15 cellular contexts compared by ENCODE assay signal in the genomic region with DNA sequence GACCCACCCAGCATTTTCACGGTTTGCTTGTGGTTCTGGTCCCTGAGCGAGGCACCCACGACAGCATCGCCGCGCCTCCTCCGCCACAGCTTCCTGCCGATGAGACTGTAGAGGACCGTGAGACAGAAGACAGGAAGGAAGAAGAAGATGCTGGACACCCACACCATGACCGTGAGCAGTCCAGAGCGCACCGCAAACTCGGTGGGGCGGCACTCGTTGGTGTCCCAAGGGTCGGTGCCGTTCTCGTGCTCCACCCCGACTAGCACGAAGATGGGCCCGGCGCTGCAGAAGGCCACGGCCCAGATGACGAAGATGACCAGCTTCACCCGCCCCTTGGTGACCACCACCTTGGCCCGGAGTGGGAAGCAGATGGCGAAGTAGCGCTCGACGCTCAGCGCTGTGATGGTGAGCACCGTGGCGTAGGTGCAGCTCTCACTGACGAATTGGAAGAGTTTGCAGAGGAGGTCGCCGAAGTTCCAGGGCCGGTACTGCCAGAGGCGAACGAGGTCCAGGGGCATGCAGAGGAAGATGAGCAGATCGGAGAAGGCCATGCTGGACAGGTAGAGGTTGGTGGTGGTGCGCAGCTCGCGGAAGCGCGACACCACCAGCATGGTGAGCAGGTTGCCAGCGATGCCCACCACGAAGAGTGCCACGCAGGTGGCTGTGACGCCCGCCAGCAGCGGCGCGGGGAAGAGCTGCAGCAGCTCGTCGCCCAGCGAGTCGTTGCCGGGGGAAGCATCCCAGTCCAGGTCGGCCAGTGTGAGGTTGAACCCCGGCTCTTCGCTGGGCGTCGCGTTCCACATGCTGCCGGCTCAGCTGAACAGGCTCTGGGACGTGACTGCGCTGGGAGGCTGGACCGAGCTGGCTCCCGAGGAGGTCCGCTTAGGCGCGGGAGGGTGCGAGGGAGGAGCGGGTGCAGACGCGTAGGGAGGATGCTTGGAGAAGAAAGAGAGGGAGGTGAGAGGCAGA. TPM values are rescaled to one million over a fixed set of nuclear protein-coding genes. Genes with fewer than 3 reads are reported as not detected.
A peak's percentile ranks its signal among the peaks of the same experiment; 100 is the strongest.
DNase-seq lines count a peak whose midpoint lies in the region; ATAC-seq and TF ChIP-seq lines count a peak whose summit lies in the region.
"Had no signal": no experiment of that assay in that cellular context is flagged by ENCODE, and none has a peak within 500 bp of the region (broad histone marks: within the 10 kb centered on the region; RNA-seq: fewer than 3 reads in every experiment).

A gene with protein sequence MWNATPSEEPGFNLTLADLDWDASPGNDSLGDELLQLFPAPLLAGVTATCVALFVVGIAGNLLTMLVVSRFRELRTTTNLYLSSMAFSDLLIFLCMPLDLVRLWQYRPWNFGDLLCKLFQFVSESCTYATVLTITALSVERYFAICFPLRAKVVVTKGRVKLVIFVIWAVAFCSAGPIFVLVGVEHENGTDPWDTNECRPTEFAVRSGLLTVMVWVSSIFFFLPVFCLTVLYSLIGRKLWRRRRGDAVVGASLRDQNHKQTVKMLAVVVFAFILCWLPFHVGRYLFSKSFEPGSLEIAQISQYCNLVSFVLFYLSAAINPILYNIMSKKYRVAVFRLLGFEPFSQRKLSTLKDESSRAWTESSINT (minus strand): TSS at position 846 of the 969 bp plus-strand sequence. CDS start 43 bp downstream, at position 803.

- H3K9me3 Mint-ChIP-seq in T-cell, result no peaks in the 10 kb centered on the region
- H3K9me3 Mint-ChIP-seq in HFFc6, result peaks cover 17% of the 10 kb centered on the region

- no peaks in the 10 kb centered on the region for H3K4me1 ChIP-seq in osteoblast (ENCODE audit: insufficient read depth, low read length)

- no peaks in the 10 kb centered on the region for H3K36me3 ChIP-seq in osteoblast (ENCODE audit: insufficient read depth, low read length)

- POLR2A ChIA-PET in T-cell (lab: Charles Lee), result no interaction called here

- H3K4me1 Mint-ChIP-seq in T-cell, result peaks cover 32 to 38% (median 36%) of the 10 kb centered on the region in 3 donors
- no peaks in the 10 kb centered on the region; the same call in 1 of the 2 replicates for H3K4me1 Mint-ChIP-seq in HFFc6 (ENCODE audit: low read depth)

- H3K27me3 Mint-ChIP-seq in T-cell, result peaks cover 64 to 70% of the 10 kb centered on the region in 2 donors
- H3K27me3 Mint-ChIP-seq in HFFc6 (ENCODE audit: insufficient read depth), result peaks cover 40% of the 10 kb centered on the region

- H3K36me3 Mint-ChIP-seq in T-cell (no peaks in the 10 kb centered on the region), HFFc6 (ENCODE audit: low read depth) (peaks cover 19% of the 10 kb centered on the region)

- H3K9me3 ChIP-seq in osteoblast (ENCODE audit: low read depth, low read length), result no peaks in the 10 kb centered on the region

- peaks cover 71% of the 10 kb centered on the region for H3K27me3 ChIP-seq in osteoblast (ENCODE audit: insufficient read depth, low read length)

- H4K20me1 ChIP-seq in osteoblast (ENCODE audit: insufficient read depth, low read length), result no peaks in the 10 kb centered on the region

- TF ChIP-seq CTCF in osteoblast (IDR thresholded peaks at IDR 0.05; ENCODE audit: extremely low read depth, low read depth, low read length), result no peak
- TF ChIP-seq CTCF in HFFc6 (IDR thresholded peaks at IDR 0.05), result no peak

- ATAC-seq in T-cell (replicated peaks in 1 of 4) (peak; percentile 27 to 55 (median 54)), GM21528 (IDR thresholded peaks at IDR 0.05; ENCODE audit: low FRiP score, unreplicated experiment) (no peak), HG03354 (IDR thresholded peaks at IDR 0.05; ENCODE audit: poor library complexity, severe bottlenecking, unreplicated experiment) (no peak)

- no peak within 1 kb of the TSS for H3K4me3 ChIP-seq in osteoblast (ENCODE audit: insufficient read depth, low read length)

- H3K79me2 ChIP-seq in osteoblast (ENCODE audit: insufficient read depth, low read length), result no peaks in the 10 kb centered on the region

- H3K27ac Mint-ChIP-seq in T-cell (peak within 1 kb of the TSS in 1 of 2 donors; percentile 21), HFFc6 (no peak within 1 kb of the TSS)

- no peak within 1 kb of the TSS for H3K27ac ChIP-seq in osteoblast (ENCODE audit: low read depth, low read length)
- H3K27ac ChIP-seq: 22Rv1, GM23248 had no signal

- no peak within 1 kb of the TSS for H2AFZ ChIP-seq in osteoblast (ENCODE audit: low read length)
- H2AFZ ChIP-seq: GM23248 had no signal

- peak within 1 kb of the TSS; percentile 56 to 74 (median 71) for H3K4me3 Mint-ChIP-seq in T-cell
- no peak within 1 kb of the TSS for H3K4me3 Mint-ChIP-seq in HFFc6

- CTCF ChIA-PET in T-cell (lab: Charles Lee), result interaction anchor here in 1 of 2 donors (0.9 kb wide), 1 partner anchor 11 kb away, joined by 3 read pairs; no protein-coding TSS in a partner anchor

- H3K4me2 ChIP-seq in osteoblast (ENCODE audit: insufficient read depth, low read length), result no peak within 1 kb of the TSS

- DNase-seq in DMS 273 (lab: John Stamatoyannopoulos, UW; ENCODE audit: unreplicated experiment), result peak; percentile 32
- no peak for DNase-seq in DMS 273 treated with DMSO at 0.1 percent for 48 hours (lab: John Stamatoyannopoulos, UW)
- peak in 6 of 34 experiments; percentile 3 to 19 (median 10) for DNase-seq in T-cell
- DNase-seq in ecto neural progenitor cell (ENCODE audit: low spot score), result peak; percentile 44
- peak; percentile 31 for DNase-seq in osteoblast (ENCODE audit: insufficient read length, low spot score, missing footprints)
- no peak for DNase-seq in HFFc6
- DNase-seq: cortex of kidney, GM23248, small intestine had no signal

RNA-seq across cellular contexts. Expression of the gene that starts here (rescaled TPM):
- total RNA-seq in T-cell (not detected), osteoblast (not detected in 2 replicates)
- not detected for total RNA-seq in HFFc6 (2021; fragmentation: NEBNext Ultra II Directional; extraction: Animal tissue kit (Norgen Biotek cat#: 25700))
- total RNA-seq: Daoy, GM23248, mucosa of gallbladder, SK-MEL-5 had no signal

Comparison
In these comparisons a context has a peak if more than half of its experiments do, and no peak if none do; other contexts are left out.
1. DNase-seq: peak in DMS 273 (single experiment) and ecto neural progenitor cell (single experiment); none in DMS 273 treated with DMSO at 0.1 percent for 48 hours (single experiment) and HFFc6 (single experiment).
2. Peak in ATAC-seq in T-cell; RNA of the gene not detected or under 1 TPM.
3. Peak in DNase-seq in osteoblast; RNA of the gene not detected or under 1 TPM.